ENCODE assay signal across 21 cellular contexts in the genomic region with DNA sequence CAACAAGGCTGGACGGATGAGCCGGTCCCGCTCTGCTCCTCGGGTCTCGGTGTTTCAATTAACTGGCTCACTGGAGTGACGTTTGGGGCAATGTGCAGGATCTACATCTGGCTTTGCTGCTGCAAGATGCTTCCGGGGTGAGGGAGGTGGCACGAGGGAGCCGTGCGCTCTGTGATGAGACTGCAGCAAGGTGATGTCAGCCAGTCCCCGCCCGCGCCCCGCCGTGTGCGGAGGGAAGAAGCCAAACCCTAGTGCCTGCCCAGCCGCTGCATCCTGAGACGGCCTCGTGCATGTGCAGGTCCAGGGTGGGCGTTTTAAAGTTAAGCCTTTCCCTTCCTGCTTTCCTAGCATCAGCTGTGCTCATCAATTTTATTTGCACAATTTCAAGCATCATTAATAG. TPM values are rescaled to one million over a fixed set of nuclear protein-coding genes. Genes with fewer than 3 reads are reported as not detected.
DNase-seq lines count a peak whose midpoint lies in the region; ATAC-seq, FAIRE-seq and TF ChIP-seq lines count a peak whose summit lies in the region.
"Had no signal": no experiment of that assay in that cellular context is flagged by ENCODE, and none has a peak within 500 bp of the region (broad histone marks: within the 10 kb centered on the region; RNA-seq: fewer than 3 reads in every experiment).

No MANE protein-coding gene starts in this region.

- no peaks in the 10 kb centered on the region for H3K27me3 ChIP-seq in naive thymus-derived CD4-positive, alpha-beta T cell (ENCODE audit: control insufficient read depth in 2 of 2, insufficient read depth in 2 of 2, low read length in 2 of 2)
- no peaks in the 10 kb centered on the region for H3K27me3 ChIP-seq in mesendoderm (ENCODE audit: insufficient read depth, low read length, poor library complexity)

- no peak overlapping the region for H2BK15ac ChIP-seq in mesendoderm (replicated peaks; ENCODE audit: low read depth)

- no peak overlapping the region for H2BK120ac ChIP-seq in mesendoderm (ENCODE audit: low read depth, low read length)

- no peak overlapping the region for H2BK5ac ChIP-seq in mesendoderm (ENCODE audit: low read length)

- H3K9ac ChIP-seq in mesendoderm (ENCODE audit: low read length), result no peak overlapping the region

- WGBS in mesendoderm (ENCODE audit: extremely low coverage, insufficient coverage, low lambda C conversion rate), result no CpG with 5 or more reads among the region's 20 CpGs

- H3K9me3 ChIP-seq in naive thymus-derived CD4-positive, alpha-beta T cell (ENCODE audit: control insufficient read depth in 2 of 3, low read length in 3 of 3), result no peaks in the 10 kb centered on the region

- H3K23ac ChIP-seq in mesendoderm (ENCODE audit: low read length), result no peak overlapping the region

- H3K4ac ChIP-seq in mesendoderm (ENCODE audit: low read depth, low read length), result no peak overlapping the region

- DNase-seq in NCI-H748 (lab: John Stamatoyannopoulos, UW; ENCODE audit: unreplicated experiment) (peak; percentile 7), NCI-H748 treated with DMSO at 0.1 percent for 48 hours (lab: John Stamatoyannopoulos, UW) (no peak), NCI-H510A (lab: John Stamatoyannopoulos, UW) (peak; percentile 56), glutamatergic neuron (no peak), urothelium cell line (ENCODE audit: low spot score) (no peak), mesendoderm (no peak), RPMI8226 (no peak)
- no peak for DNase-seq in naive thymus-derived CD4-positive, alpha-beta T cell
- DNase-seq: AML-193; C1 segment of cervical spinal cord; Calu3; CD8-positive, alpha-beta memory T cell; MV-4-11; NCI-H1105 treated with DMSO at 0.1 percent for 48 hours; NCI-H187; NCI-H526 treated with DMSO at 0.1 percent for 48 hours; NK-92 treated with Interleukin-12 subunit alpha and Interleukin-12 subunit beta, amount 100 ng/mL, for 24 hours had no signal

- H3K4me1 Mint-ChIP-seq in glutamatergic neuron (ENCODE audit: low read depth, unreplicated experiment), result peaks cover 24% of the 10 kb centered on the region
- no peaks in the 10 kb centered on the region for H3K4me1 Mint-ChIP-seq in naive thymus-derived CD4-positive, alpha-beta T cell
- H3K4me1 Mint-ChIP-seq: CD8-positive, alpha-beta memory T cell; IgD-negative memory B cell had no signal

- H3K18ac ChIP-seq in mesendoderm (ENCODE audit: low read length), result no peak overlapping the region

- H4K5ac ChIP-seq in mesendoderm (ENCODE audit: low read length), result no peak overlapping the region

- H3K56ac ChIP-seq in mesendoderm (ENCODE audit: low read length), result no peak overlapping the region

- peaks cover 4% of the 10 kb centered on the region for H3K36me3 Mint-ChIP-seq in glutamatergic neuron (ENCODE audit: unreplicated experiment)
- H3K36me3 Mint-ChIP-seq in naive thymus-derived CD4-positive, alpha-beta T cell, result no peaks in the 10 kb centered on the region
- H3K36me3 Mint-ChIP-seq: CD8-positive, alpha-beta memory T cell had no signal

- H3K4me3 ChIP-seq in naive thymus-derived CD4-positive, alpha-beta T cell (ENCODE audit: low read length), result no peak overlapping the region
- no peak overlapping the region for H3K4me3 ChIP-seq in mesendoderm (ENCODE audit: low read length)

- POLR2A ChIA-PET in naive thymus-derived CD4-positive, alpha-beta T cell (lab: Charles Lee), result no interaction called here

- H3K79me1 ChIP-seq in mesendoderm (ENCODE audit: low read length), result no peaks in the 10 kb centered on the region

- no peaks in the 10 kb centered on the region for H3K27me3 Mint-ChIP-seq in glutamatergic neuron (ENCODE audit: unreplicated experiment)
- H3K27me3 Mint-ChIP-seq in naive thymus-derived CD4-positive, alpha-beta T cell, result peaks cover 0 to 16% (median 5%) of the 10 kb centered on the region in 5 donors

- no peak overlapping the region for H3K27ac Mint-ChIP-seq in glutamatergic neuron (ENCODE audit: unreplicated experiment)
- H3K27ac Mint-ChIP-seq in naive thymus-derived CD4-positive, alpha-beta T cell, result no peak overlapping the region
- H3K27ac Mint-ChIP-seq: CD8-positive, alpha-beta memory T cell had no signal

- CTCF ChIA-PET in naive thymus-derived CD4-positive, alpha-beta T cell (lab: Charles Lee), result no interaction called here

- no peak for ATAC-seq in naive thymus-derived CD4-positive, alpha-beta T cell
- ATAC-seq: Panc1, SK-N-SH treated with all-trans-retinoic acid at 6 μM for 48 hours had no signal

- H3K4me2 ChIP-seq in mesendoderm (ENCODE audit: low read length), result no peak overlapping the region

- intact Hi-C loops in naive thymus-derived CD4-positive, alpha-beta T cell (cut with micrococcal nuclease), result no loop called here

- peaks cover 6% of the 10 kb centered on the region for H3K9me3 Mint-ChIP-seq in glutamatergic neuron (ENCODE audit: unreplicated experiment)
- peaks cover 0 to 4% (median 0%) of the 10 kb centered on the region in 11 donors for H3K9me3 Mint-ChIP-seq in naive thymus-derived CD4-positive, alpha-beta T cell
- H3K9me3 Mint-ChIP-seq: CD8-positive, alpha-beta memory T cell had no signal

- H3K79me2 ChIP-seq in mesendoderm (ENCODE audit: control insufficient read depth, insufficient read depth, low read length), result no peaks in the 10 kb centered on the region

- no peak overlapping the region for H2AK5ac ChIP-seq in mesendoderm (ENCODE audit: low read length)

- no peak overlapping the region for H3K27ac ChIP-seq in naive thymus-derived CD4-positive, alpha-beta T cell (ENCODE audit: low read depth, low read length)
- no peak overlapping the region for H3K27ac ChIP-seq in mesendoderm (ENCODE audit: low read depth, low read length)

- H3K36me3 ChIP-seq in naive thymus-derived CD4-positive, alpha-beta T cell (ENCODE audit: control insufficient read depth in 2 of 3, insufficient read depth in 3 of 3, low read length in 3 of 3), result no peaks in the 10 kb centered on the region
- no peaks in the 10 kb centered on the region for H3K36me3 ChIP-seq in mesendoderm (ENCODE audit: control insufficient read depth, insufficient read depth, low read length)

- peak overlapping the region; percentile 13 for H3K4me3 Mint-ChIP-seq in glutamatergic neuron (ENCODE audit: unreplicated experiment)
- no peak overlapping the region for H3K4me3 Mint-ChIP-seq in naive thymus-derived CD4-positive, alpha-beta T cell
- H3K4me3 Mint-ChIP-seq: IgD-negative memory B cell had no signal

- peak; percentile 27 for FAIRE-seq in urothelium cell line (lab: Jason Lieb, UNC)
- FAIRE-seq: H1 had no signal

- no peaks in the 10 kb centered on the region for H3K4me1 ChIP-seq in naive thymus-derived CD4-positive, alpha-beta T cell (ENCODE audit: control insufficient read depth in 2 of 2, insufficient read depth in 2 of 2, low read length in 2 of 2)
- no peaks in the 10 kb centered on the region for H3K4me1 ChIP-seq in mesendoderm (ENCODE audit: control insufficient read depth, low read depth, low read length)

- no peak overlapping the region for H4K8ac ChIP-seq in mesendoderm (ENCODE audit: low read depth, low read length)

- TF ChIP-seq CTCF in glutamatergic neuron (IDR thresholded peaks at IDR 0.05; ENCODE audit: partially characterized antibody, unreplicated experiment), result no peak

RNA-seq across cellular contexts. Expression of gene MGAT5B, which starts 44.4 kb away (rescaled TPM):
- total RNA-seq in glutamatergic neuron (ENCODE audit: unreplicated experiment), result 22.9 TPM
- 1 to 10 TPM in 3 of 5 experiments, under 1 TPM in 2; 0.24 to 3.7 (median 2.5) TPM for total RNA-seq in naive thymus-derived CD4-positive, alpha-beta T cell
- polyA plus RNA-seq in naive thymus-derived CD4-positive, alpha-beta T cell, result under 1 TPM in 1 of 2 donors, not detected in 1; 0.12 TPM
- polyA plus RNA-seq in mesendoderm (2013, experiment 1 of 2), result 3.7 TPM
- polyA plus RNA-seq in mesendoderm (2013, experiment 2 of 2), result 3.9 TPM
- polyA plus RNA-seq: IgD-negative memory B cell had no signal

Comparison
In these comparisons a context has a peak if more than half of its experiments do, and no peak if none do; other contexts are left out.
1. DNase-seq: peak in NCI-H748 (single experiment) and NCI-H510A (single experiment); none in NCI-H748 treated with DMSO at 0.1 percent for 48 hours (single experiment), glutamatergic neuron (single experiment), urothelium cell line (single experiment), naive thymus-derived CD4-positive, alpha-beta T cell (0 of 9), mesendoderm (single experiment) and RPMI8226 (single experiment).